Comparison of ENCODE assay signal across 21 cellular contexts in genomic region chr2:118993392-118993752, GRCh38. TPM values are rescaled to one million over a fixed set of nuclear protein-coding genes. Genes with fewer than 3 reads are reported as not detected.
DNase-seq lines count a peak whose midpoint lies in the region; ATAC-seq and TF ChIP-seq lines count a peak whose summit lies in the region.
"Had no signal": no experiment of that assay in that cellular context is flagged by ENCODE, and none has a peak within 500 bp of the region (broad histone marks: within the 10 kb centered on the region; RNA-seq: fewer than 3 reads in every experiment).

No MANE protein-coding gene starts in this region.

- H3K4me3 ChIP-seq in BLaER1 treated with 17β-estradiol and CSF1 and Interleukin-3, amounts not matched to agents 10 nM and 100 nM: no peak overlapping the region
- H3K4me3 ChIP-seq in lower leg skin (ENCODE audit: low read depth, poor library complexity, severe bottlenecking): no peak overlapping the region
- H3K4me3 ChIP-seq: K562, SK-N-MC had no signal

- peaks cover 2 to 5% of the 10 kb centered on the region in 2 donors for H3K27me3 Mint-ChIP-seq in T-cell
- no peaks in the 10 kb centered on the region for H3K27me3 Mint-ChIP-seq in stimulated activated memory B cell treated with anti-CD40 and anti-IgM and Interleukin-4, amounts not matched to agents 10 μg/mL and 1 μg/mL and 100 μg/mL, for 72 hours

- no peaks in the 10 kb centered on the region for H3K9me3 Mint-ChIP-seq in T-cell
- H3K9me3 Mint-ChIP-seq in stimulated activated memory B cell treated with anti-CD40 and anti-IgM and Interleukin-4, amounts not matched to agents 10 μg/mL and 1 μg/mL and 100 μg/mL, for 72 hours: no peaks in the 10 kb centered on the region

- DNase-seq in HS-5 (ENCODE audit: low read depth): peak; percentile 8
- DNase-seq in T-cell: no peak
- DNase-seq in lower leg skin (ENCODE audit: low spot score in 2 of 2): peak; percentile 6 to 61
- no peak for DNase-seq in putamen (ENCODE audit: low spot score)
- no peak for DNase-seq in kidney glomerular epithelial cell (lab: John Stamatoyannopoulos, UW)
- DNase-seq in NCI-H1048 (lab: John Stamatoyannopoulos, UW): no peak
- DNase-seq: C1 segment of cervical spinal cord; CD8-positive, alpha-beta memory T cell; DMS53; GOT3; NCI-H1436; NCI-H1930; NCI-H69; SHP77 had no signal

- WGBS in lower leg skin, 2 donors: 69 to 83% methylated on average over 4 of the region's 4 CpGs

- peak overlapping the region in 7 of 11 experiments; percentile 5 to 67 (median 36); a peak in 10 of 22 replicates for H3K4me2 ChIP-seq in BLaER1 treated with 17β-estradiol and CSF1 and Interleukin-3, amounts not matched to agents 10 nM and 100 nM

- H3K36me3 Mint-ChIP-seq in T-cell: no peaks in the 10 kb centered on the region
- H3K36me3 Mint-ChIP-seq in stimulated activated memory B cell treated with anti-CD40 and anti-IgM and Interleukin-4, amounts not matched to agents 10 μg/mL and 1 μg/mL and 100 μg/mL, for 72 hours: no peaks in the 10 kb centered on the region
- H3K36me3 Mint-ChIP-seq: CD8-positive, alpha-beta memory T cell had no signal

- 0 out of 22 replicates have a peak, but pooled peaks cover 0 to 8% (median 0%) of the 10 kb centered on the region in 11 experiments for H3K9me3 ChIP-seq in BLaER1 treated with 17β-estradiol and CSF1 and Interleukin-3, amounts not matched to agents 10 nM and 100 nM (replicated peaks in 1 of 11)

- H3K9ac ChIP-seq in BLaER1 treated with 17β-estradiol and CSF1 and Interleukin-3, amounts not matched to agents 10 nM and 100 nM: no peak overlapping the region

- H4K20me1 ChIP-seq in BLaER1 treated with 17β-estradiol and CSF1 and Interleukin-3, amounts not matched to agents 10 nM and 100 nM: peaks cover 0 to 8% (median 0%) of the 10 kb centered on the region in 11 experiments; a peak in 2 of 22 replicates

- TF ChIP-seq CTCF in lower leg skin (IDR thresholded peaks at IDR 0.05): no peak

- intact Hi-C loops in lower leg skin (cut with DNase I; ENCODE audit: low total_unique reads): loop anchor here (5.0 kb wide), 1 partner anchor 821 kb away; no protein-coding TSS in a partner anchor

- H3K4me1 ChIP-seq in BLaER1 treated with 17β-estradiol and CSF1 and Interleukin-3, amounts not matched to agents 10 nM and 100 nM: peaks cover 0 to 53% (median 18%) of the 10 kb centered on the region in 10 experiments; a peak in 14 of 20 replicates

- peak overlapping the region; percentile 54 to 65 for H3K27ac Mint-ChIP-seq in T-cell
- no peak overlapping the region for H3K27ac Mint-ChIP-seq in stimulated activated memory B cell treated with anti-CD40 and anti-IgM and Interleukin-4, amounts not matched to agents 10 μg/mL and 1 μg/mL and 100 μg/mL, for 72 hours
- H3K27ac Mint-ChIP-seq: CD8-positive, alpha-beta memory T cell had no signal

- peaks cover 0 to 22% (median 17%) of the 10 kb centered on the region in 3 donors for H3K4me1 Mint-ChIP-seq in T-cell
- H3K4me1 Mint-ChIP-seq in stimulated activated memory B cell treated with anti-CD40 and anti-IgM and Interleukin-4, amounts not matched to agents 10 μg/mL and 1 μg/mL and 100 μg/mL, for 72 hours: no peaks in the 10 kb centered on the region
- H3K4me1 Mint-ChIP-seq: CD8-positive, alpha-beta memory T cell had no signal

- CTCF ChIA-PET in T-cell (lab: Charles Lee): no interaction called here

- peaks cover 0 to 68% (median 0%) of the 10 kb centered on the region in 11 experiments; a peak in 6 of 22 replicates for H3K36me3 ChIP-seq in BLaER1 treated with 17β-estradiol and CSF1 and Interleukin-3, amounts not matched to agents 10 nM and 100 nM

- H3K27ac ChIP-seq in BLaER1 treated with 17β-estradiol and CSF1 and Interleukin-3, amounts not matched to agents 10 nM and 100 nM: no peak overlapping the region
- H3K27ac ChIP-seq: SK-N-MC had no signal

- peak overlapping the region in 1 of 3 donors; percentile 13 for H3K4me3 Mint-ChIP-seq in T-cell
- no peak overlapping the region for H3K4me3 Mint-ChIP-seq in stimulated activated memory B cell treated with anti-CD40 and anti-IgM and Interleukin-4, amounts not matched to agents 10 μg/mL and 1 μg/mL and 100 μg/mL, for 72 hours
- H3K4me3 Mint-ChIP-seq: CD8-positive, alpha-beta memory T cell had no signal

- no peak for ATAC-seq in T-cell (replicated peaks in 1 of 4)
- ATAC-seq in stimulated activated memory B cell treated with anti-CD40 and anti-IgM and Interleukin-4, amounts not matched to agents 10 μg/mL and 1 μg/mL and 100 μg/mL, for 72 hours: no peak
- ATAC-seq: HCT116, K562 had no signal

- H3K27me3 ChIP-seq in BLaER1 treated with 17β-estradiol and CSF1 and Interleukin-3, amounts not matched to agents 10 nM and 100 nM: no peaks in the 10 kb centered on the region

- no peak for TF ChIP-seq POLR2A in lower leg skin (IDR thresholded peaks at IDR 0.05)

- POLR2A ChIA-PET in T-cell (lab: Charles Lee): no interaction called here

RNA-seq across cellular contexts. Expression of gene MARCO, which starts 51.4 kb away (rescaled TPM):
- total RNA-seq in T-cell (under 1 TPM in 3 of 5 donors, not detected in 2; 0.13 to 0.67 (median 0.47) TPM), lower leg skin (1 to 10 TPM in 3 of 4 donors, under 1 TPM in 1; 0.91 to 6.7 (median 1.6) TPM)
- total RNA-seq: CD8-positive, alpha-beta memory T cell; OCI-LY7; RPMI7951 had no signal

Comparison
In these comparisons a context has a peak if more than half of its experiments do, and no peak if none do; other contexts are left out.
1. DNase-seq: peak in HS-5 (single experiment) and lower leg skin (2 of 2); none in T-cell (0 of 34), putamen (single experiment), kidney glomerular epithelial cell (single experiment) and NCI-H1048 (single experiment).